ENCODE assay signal across 9 cellular contexts in the genomic region with DNA sequence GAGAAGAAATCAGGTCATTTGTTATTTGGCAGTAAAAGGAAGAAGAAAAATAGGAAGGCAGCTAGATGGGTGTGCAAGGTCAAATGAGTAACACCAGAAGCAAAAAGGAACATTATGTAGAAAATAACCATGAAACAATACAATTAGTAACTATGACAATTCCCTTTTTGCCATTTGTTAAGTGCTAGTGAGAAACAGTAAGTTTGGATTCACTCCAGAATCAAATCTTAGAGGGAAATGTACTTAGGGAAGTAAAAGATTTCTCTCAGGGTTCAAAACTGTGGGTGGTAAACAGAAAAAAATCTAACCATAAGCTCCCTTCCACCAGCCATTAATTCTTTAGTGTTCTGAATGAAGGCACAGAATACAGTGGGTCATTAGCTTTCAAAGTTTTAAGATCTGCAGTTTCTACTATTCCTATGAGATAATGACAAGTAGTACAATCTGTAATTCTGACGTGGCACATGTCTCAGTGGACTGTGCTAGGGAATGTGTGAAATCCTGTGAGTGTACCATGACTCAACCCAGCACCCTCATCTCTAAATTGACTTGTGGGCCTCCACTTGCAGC. TPM values are rescaled to one million over a fixed set of nuclear protein-coding genes. Genes with fewer than 3 reads are reported as not detected.
DNase-seq lines count a peak whose midpoint lies in the region; ATAC-seq and TF ChIP-seq lines count a peak whose summit lies in the region.
"Had no signal": no experiment of that assay in that cellular context is flagged by ENCODE, and none has a peak within 500 bp of the region (broad histone marks: within the 10 kb centered on the region; RNA-seq: fewer than 3 reads in every experiment).

No MANE protein-coding gene starts in this region.

- H3K4me3 Mint-ChIP-seq in activated T-cell treated with anti-CD3 and anti-CD28 coated beads, Interleukin-2, amount 50 U/mL, for 4 hours, result no peak overlapping the region
- H3K4me3 Mint-ChIP-seq in T-helper 1 cell treated with Interleukin-12 subunit alpha and Interleukin-12 subunit beta and Interleukin-4 antibody, amounts not matched to agents 30 μg/mL and 1 μg/mL, for 36 hours, result no peak overlapping the region
- H3K4me3 Mint-ChIP-seq in stimulated activated naive CD8-positive, alpha-beta T cell treated with anti-CD3 and anti-CD28 coated beads, Interleukin-15, amount 100 ng/mL, for 72 hours, result no peak overlapping the region

- POLR2A ChIA-PET in HEK293T (lab: Yijun Ruan, JAX), result no interaction called here

- TF ChIP-seq CTCF in heart left ventricle (IDR thresholded peaks at IDR 0.05), result no peak

- peaks cover 81% of the 10 kb centered on the region for H3K4me1 Mint-ChIP-seq in activated T-cell treated with anti-CD3 and anti-CD28 coated beads, Interleukin-2, amount 50 U/mL, for 4 hours (ENCODE audit: low read depth)
- peaks cover 37% of the 10 kb centered on the region for H3K4me1 Mint-ChIP-seq in T-helper 1 cell treated with Interleukin-12 subunit alpha and Interleukin-12 subunit beta and Interleukin-4 antibody, amounts not matched to agents 30 μg/mL and 1 μg/mL, for 36 hours (ENCODE audit: low read depth)
- H3K4me1 Mint-ChIP-seq in stimulated activated naive CD8-positive, alpha-beta T cell treated with anti-CD3 and anti-CD28 coated beads, Interleukin-15, amount 100 ng/mL, for 72 hours, result peaks cover 72% of the 10 kb centered on the region

- no peaks in the 10 kb centered on the region for H3K36me3 ChIP-seq in heart left ventricle

- H3K4me3 ChIP-seq in heart left ventricle, result no peak overlapping the region

- no peak for DNase-seq in activated T-cell treated with anti-CD3 and anti-CD28 coated beads, Interleukin-2, amount 50 U/mL, for 4 hours
- DNase-seq in activated T-cell treated with anti-CD3 and anti-CD28 coated beads for 4 hours (no peak), heart left ventricle (peak in 2 of 5 donors; percentile 29 to 42), HEK293T (ENCODE audit: extremely low spot score) (no peak), NCI-H2081 (lab: John Stamatoyannopoulos, UW) (no peak)
- DNase-seq in stimulated activated naive CD8-positive, alpha-beta T cell treated with anti-CD3 and anti-CD28 coated beads, Interleukin-15, amount 100 ng/mL, for 72 hours, result peak in 1 of 2 donors; percentile 32

- H3K27me3 Mint-ChIP-seq in activated T-cell treated with anti-CD3 and anti-CD28 coated beads, Interleukin-2, amount 50 U/mL, for 4 hours (ENCODE audit: low read depth), result no peaks in the 10 kb centered on the region
- H3K27me3 Mint-ChIP-seq in T-helper 1 cell treated with Interleukin-12 subunit alpha and Interleukin-12 subunit beta and Interleukin-4 antibody, amounts not matched to agents 30 μg/mL and 1 μg/mL, for 36 hours (ENCODE audit: low read depth), result no peaks in the 10 kb centered on the region
- no peaks in the 10 kb centered on the region for H3K27me3 Mint-ChIP-seq in stimulated activated naive CD8-positive, alpha-beta T cell treated with anti-CD3 and anti-CD28 coated beads, Interleukin-15, amount 100 ng/mL, for 72 hours

- H3K36me3 Mint-ChIP-seq in activated T-cell treated with anti-CD3 and anti-CD28 coated beads, Interleukin-2, amount 50 U/mL, for 4 hours (ENCODE audit: insufficient read depth), result peaks cover 8% of the 10 kb centered on the region
- peaks cover 6% of the 10 kb centered on the region for H3K36me3 Mint-ChIP-seq in T-helper 1 cell treated with Interleukin-12 subunit alpha and Interleukin-12 subunit beta and Interleukin-4 antibody, amounts not matched to agents 30 μg/mL and 1 μg/mL, for 36 hours (ENCODE audit: low read depth)

- peak overlapping the region; percentile 6 to 82 (median 53) for H3K27ac ChIP-seq in heart left ventricle
- H3K27ac ChIP-seq: VCaP had no signal

- H3K9me3 ChIP-seq in heart left ventricle, result no peaks in the 10 kb centered on the region

- no peak for TF ChIP-seq POLR2A in heart left ventricle (IDR thresholded peaks at IDR 0.05)

- peak overlapping the region; percentile 5 for H3K27ac Mint-ChIP-seq in T-helper 1 cell treated with Interleukin-12 subunit alpha and Interleukin-12 subunit beta and Interleukin-4 antibody, amounts not matched to agents 30 μg/mL and 1 μg/mL, for 36 hours
- no peak overlapping the region for H3K27ac Mint-ChIP-seq in stimulated activated naive CD8-positive, alpha-beta T cell treated with anti-CD3 and anti-CD28 coated beads, Interleukin-15, amount 100 ng/mL, for 72 hours

- H3K9me3 Mint-ChIP-seq in activated T-cell treated with anti-CD3 and anti-CD28 coated beads, Interleukin-2, amount 50 U/mL, for 4 hours, result no peaks in the 10 kb centered on the region
- no peaks in the 10 kb centered on the region for H3K9me3 Mint-ChIP-seq in T-helper 1 cell treated with Interleukin-12 subunit alpha and Interleukin-12 subunit beta and Interleukin-4 antibody, amounts not matched to agents 30 μg/mL and 1 μg/mL, for 36 hours
- H3K9me3 Mint-ChIP-seq in stimulated activated naive CD8-positive, alpha-beta T cell treated with anti-CD3 and anti-CD28 coated beads, Interleukin-15, amount 100 ng/mL, for 72 hours, result no peaks in the 10 kb centered on the region

- peaks cover 0 to 90% (median 56%) of the 10 kb centered on the region in 12 donors for H3K4me1 ChIP-seq in heart left ventricle

- no peaks in the 10 kb centered on the region for H3K27me3 ChIP-seq in heart left ventricle

- CTCF ChIA-PET in HEK293T (lab: Yijun Ruan, JAX), result no interaction called here

- intact Hi-C loops in heart left ventricle (cut with DNase I), result no loop called here

- 13 to 27% (median 21%) methylated on average over 1 of the region's 1 CpG for WGBS in heart left ventricle, 4 donors

- ATAC-seq in activated T-cell treated with anti-CD3 and anti-CD28 coated beads, Interleukin-2, amount 50 U/mL, for 4 hours, result peak; percentile 91 to 97
- peak; percentile 71 to 89 (median 82) for ATAC-seq in heart left ventricle
- peak; percentile 98 for ATAC-seq in stimulated activated naive CD8-positive, alpha-beta T cell treated with anti-CD3 and anti-CD28 coated beads, Interleukin-15, amount 100 ng/mL, for 72 hours
- ATAC-seq in HG03457 (IDR thresholded peaks at IDR 0.05; ENCODE audit: unreplicated experiment), result no peak

TF ChIP-seq in HEK293T, 16 proteins besides CTCF, POLR2A, EP300 and RAD21:
- TF ChIP-seq LEF1 (IDR thresholded peaks at IDR 0.05; ENCODE audit: borderline replicate concordance), result no peak
- no peak for TF ChIP-seq HDGF (IDR thresholded peaks at IDR 0.05; ENCODE audit: borderline replicate concordance)
- TF ChIP-seq CTBP1 (IDR thresholded peaks at IDR 0.05; ENCODE audit: borderline replicate concordance), result no peak
- TF ChIP-seq, protein P1, sequence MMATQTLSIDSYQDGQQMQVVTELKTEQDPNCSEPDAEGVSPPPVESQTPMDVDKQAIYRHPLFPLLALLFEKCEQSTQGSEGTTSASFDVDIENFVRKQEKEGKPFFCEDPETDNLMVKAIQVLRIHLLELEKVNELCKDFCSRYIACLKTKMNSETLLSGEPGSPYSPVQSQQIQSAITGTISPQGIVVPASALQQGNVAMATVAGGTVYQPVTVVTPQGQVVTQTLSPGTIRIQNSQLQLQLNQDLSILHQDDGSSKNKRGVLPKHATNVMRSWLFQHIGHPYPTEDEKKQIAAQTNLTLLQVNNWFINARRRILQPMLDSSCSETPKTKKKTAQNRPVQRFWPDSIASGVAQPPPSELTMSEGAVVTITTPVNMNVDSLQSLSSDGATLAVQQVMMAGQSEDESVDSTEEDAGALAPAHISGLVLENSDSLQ (IDR thresholded peaks at IDR 0.05), result no peak
- no peak for TF ChIP-seq BHLHE40 (IDR thresholded peaks at IDR 0.05; ENCODE audit: borderline replicate concordance)
- no peak for TF ChIP-seq TARDBP (IDR thresholded peaks at IDR 0.05)
- no peak for TF ChIP-seq SUZ12 (IDR thresholded peaks at IDR 0.05)
- no peak for TF ChIP-seq FOXM1 (IDR thresholded peaks at IDR 0.05; ENCODE audit: borderline replicate concordance)
- no peak for TF ChIP-seq ELF4 (IDR thresholded peaks at IDR 0.05)
- TF ChIP-seq ZNF384 (IDR thresholded peaks at IDR 0.05), result no peak
- TF ChIP-seq FOXK2 (IDR thresholded peaks at IDR 0.05), result no peak
- TF ChIP-seq SP1 (IDR thresholded peaks at IDR 0.05), result no peak
- no peak for TF ChIP-seq L3MBTL2 (conservative IDR thresholded peaks at IDR 0.05)

RNA-seq across cellular contexts. Expression of a gene that starts 17.1 kb away (rescaled TPM):
- total RNA-seq in activated T-cell treated with anti-CD3 and anti-CD28 coated beads, Interleukin-2, amount 50 U/mL, for 4 hours, result 10 to 100 TPM; 58.5 to 62.4 (median 58.6) TPM
- total RNA-seq in heart left ventricle, result 10 to 100 TPM; 35.2 to 48.2 (median 38.3) TPM
- polyA plus RNA-seq in heart left ventricle, result 10 to 100 TPM; 16.3 to 65.8 TPM

RNA-seq across cellular contexts. Expression of a gene that starts 57.6 kb away (rescaled TPM):
- total RNA-seq in activated T-cell treated with anti-CD3 and anti-CD28 coated beads, Interleukin-2, amount 50 U/mL, for 4 hours, result 100 to 1,000 TPM; 161 to 191 (median 176) TPM
- 10 to 100 TPM in 1 of 9 donors, 1 to 10 TPM in 8; 3.2 to 26.3 (median 7.6) TPM for total RNA-seq in heart left ventricle
- 10 to 100 TPM in 1 of 2 donors, 1 to 10 TPM in 1; 8.5 to 24.4 TPM for polyA plus RNA-seq in heart left ventricle

Comparison
In these comparisons a context has a peak if more than half of its experiments do, and no peak if none do; other contexts are left out.
1. RNA of a gene that starts 57.6 kb away (total RNA-seq): 161 to 191 TPM in activated T-cell treated with anti-CD3 and anti-CD28 coated beads, Interleukin-2, amount 50 U/mL, for 4 hours; 3.2 to 26.3 TPM in heart left ventricle; every median in the first group is over 4 times any median in the second.